29 cellular contexts compared by ENCODE assay signal in genomic region chr5:156522651-156523529, GRCh38.
"Had no signal": no experiment of that assay in that cellular context is flagged by ENCODE, and none has a peak within 500 bp of the region (broad histone marks: within the 10 kb centered on the region; RNA-seq: fewer than 3 reads in every experiment).

No MANE protein-coding gene starts in this region.

- ATAC-seq: activated CD4-positive, alpha-beta T cell treated with anti-CD3 and anti-CD28 coated beads for 36 hours; activated CD8-positive, alpha-beta memory T cell treated with anti-CD3 and anti-CD28 coated beads, Interleukin-2, amount 10 ng/mL, durations not matched to agents 7 days and 5 days; activated CD8-positive, alpha-beta T cell treated with anti-CD3 and anti-CD28 coated beads, Interleukin-2, amount 10 ng/mL, durations not matched to agents 7 days and 5 days; activated naive CD4-positive, alpha-beta T cell treated with anti-CD3 and anti-CD28 coated beads, Interleukin-2, amount 50 U/mL, for 72 hours; effector memory CD8-positive, alpha-beta T cell; foreskin keratinocyte; gastrocnemius medialis; heart left ventricle had no signal

- DNase-seq: activated CD4-positive, alpha-beta memory T cell treated with anti-CD3 and anti-CD28 coated beads for 36 hours; activated CD4-positive, alpha-beta T cell treated with anti-CD3 and anti-CD28 coated beads for 36 hours; activated CD4-positive, alpha-beta T cell treated with anti-CD3 and anti-CD28 coated beads, Interleukin-2, amount 10 ng/mL, durations not matched to agents 24 days and 14 days; activated CD4-positive, CD25-positive, alpha-beta regulatory T cell; activated CD4-positive, CD25-positive, alpha-beta regulatory T cell treated with anti-CD3 and anti-CD28 coated beads, Interleukin-2, amount 50 U/mL, for 72 hours; activated CD8-positive, alpha-beta memory T cell treated with anti-CD3 and anti-CD28 coated beads, Interleukin-2, amount 10 ng/mL, durations not matched to agents 7 days and 5 days; activated CD8-positive, alpha-beta memory T cell treated with anti-CD3 and anti-CD28 coated beads, Interleukin-2, amount 50 U/mL, for 4 hours; activated CD8-positive, alpha-beta T cell treated with anti-CD3 and anti-CD28 coated beads, Interleukin-2, amount 10 ng/mL, durations not matched to agents 7 days and 5 days; activated gamma-delta T cell; activated naive CD4-positive, alpha-beta T cell; activated naive CD4-positive, alpha-beta T cell treated with anti-CD3 and anti-CD28 coated beads, Interleukin-2, amount 10 ng/mL, durations not matched to agents 7 days and 5 days; activated naive CD8-positive, alpha-beta T cell treated with anti-CD3 and anti-CD28 coated beads, Interleukin-2, amount 10 ng/mL, durations not matched to agents 7 days and 5 days; activated T-cell treated with anti-CD3 and anti-CD28 coated beads, Interleukin-2, amount 50 U/mL, for 1 hour; activated T-cell treated with anti-CD3 and anti-CD28 coated beads, Interleukin-2, amount 50 U/mL, for 48 hours; cortex of kidney; dermis blood vessel endothelial cell; effector CD4-positive, alpha-beta T cell; effector memory CD8-positive, alpha-beta T cell; erythroblast; foreskin keratinocyte; gastrocnemius medialis; glutamatergic neuron; heart left ventricle; T-helper 2 cell had no signal

- H3K27ac ChIP-seq: ascending aorta, breast epithelium, cardiac muscle cell, esophagus muscularis mucosa, foreskin keratinocyte, gastrocnemius medialis, heart left ventricle had no signal
